Comparison of ENCODE assay signal across 8 cellular contexts in genomic region chr17:72118588-72119279, GRCh38. TPM values are rescaled to one million over a fixed set of nuclear protein-coding genes. Genes with fewer than 3 reads are reported as not detected.
DNase-seq lines count a peak whose midpoint lies in the region; ATAC-seq and TF ChIP-seq lines count a peak whose summit lies in the region.

No MANE protein-coding gene starts in this region.

- no peak for TF ChIP-seq EP300 in neural cell (conservative IDR thresholded peaks at IDR 0.05; ENCODE audit: poor library complexity, severe bottlenecking)

- H3K36me3 Mint-ChIP-seq in stimulated activated naive CD8-positive, alpha-beta T cell treated with anti-CD3 and anti-CD28 coated beads, Interleukin-15, Interleukin-2, amounts not matched to agents 100 ng/mL and 50 ng/mL, for 24 hours (ENCODE audit: low read depth) = no peaks in the 10 kb centered on the region

- H3K9me3 ChIP-seq in neural cell (ENCODE audit: low read length) = peaks cover 10% of the 10 kb centered on the region

- peak; percentile 93 for TF ChIP-seq CTCF in VCaP (conservative IDR thresholded peaks at IDR 0.05)
- peak; percentile 96 for TF ChIP-seq CTCF in fibroblast of villous mesenchyme (IDR thresholded peaks at IDR 0.05; ENCODE audit: insufficient read depth, low read depth, low read length)
- peak; percentile 90 for TF ChIP-seq CTCF in neural cell (IDR thresholded peaks at IDR 0.05; ENCODE audit: poor library complexity, severe bottlenecking)

- no peak overlapping the region for H3K4me3 Mint-ChIP-seq in stimulated activated naive CD8-positive, alpha-beta T cell treated with anti-CD3 and anti-CD28 coated beads, Interleukin-15, Interleukin-2, amounts not matched to agents 100 ng/mL and 50 ng/mL, for 24 hours

- no peaks in the 10 kb centered on the region for H3K36me3 ChIP-seq in neural cell (ENCODE audit: insufficient read depth, low read length)

- peaks cover 76% of the 10 kb centered on the region for H3K27me3 Mint-ChIP-seq in stimulated activated naive CD8-positive, alpha-beta T cell treated with anti-CD3 and anti-CD28 coated beads, Interleukin-15, Interleukin-2, amounts not matched to agents 100 ng/mL and 50 ng/mL, for 24 hours

- no peaks in the 10 kb centered on the region for H4K20me1 ChIP-seq in neural cell (ENCODE audit: insufficient read depth)

- H3K9ac ChIP-seq in neural cell (ENCODE audit: low read length) = no peak overlapping the region

- no peaks in the 10 kb centered on the region for H3K9me2 ChIP-seq in neural cell (ENCODE audit: insufficient read depth, low read length)

- no peak overlapping the region for H3K4me2 ChIP-seq in neural cell (ENCODE audit: low read length)

- no peaks in the 10 kb centered on the region for H3F3A ChIP-seq in neural cell (ENCODE audit: insufficient read depth, low read length, poor library complexity, severe bottlenecking)

- no peak for DNase-seq in stimulated activated naive CD8-positive, alpha-beta T cell treated with anti-CD3 and anti-CD28 coated beads, Interleukin-15, Interleukin-2, amounts not matched to agents 100 U/mL and 50 U/mL, for 24 hours
- DNase-seq in NCI-H1105 treated with DMSO at 0.1 percent for 48 hours (lab: John Stamatoyannopoulos, UW) = peak; percentile 51
- DNase-seq in fibroblast of villous mesenchyme (ENCODE audit: low read depth) = peak; percentile 82
- no peak for DNase-seq in SIG-M5 (lab: John Stamatoyannopoulos, UW)
- DNase-seq in GM19238 (ENCODE audit: insufficient read length, low spot score) = no peak

- peaks cover 18% of the 10 kb centered on the region for H3K79me2 ChIP-seq in neural cell (replicated peaks; ENCODE audit: insufficient read depth, low read length)

- TF ChIP-seq RAD21 in neural cell (conservative IDR thresholded peaks at IDR 0.05) = peak; percentile 95

- peak overlapping the region; percentile 31 for H3K27ac Mint-ChIP-seq in stimulated activated naive CD8-positive, alpha-beta T cell treated with anti-CD3 and anti-CD28 coated beads, Interleukin-15, Interleukin-2, amounts not matched to agents 100 ng/mL and 50 ng/mL, for 24 hours

- no peaks in the 10 kb centered on the region for H3K9me3 Mint-ChIP-seq in stimulated activated naive CD8-positive, alpha-beta T cell treated with anti-CD3 and anti-CD28 coated beads, Interleukin-15, Interleukin-2, amounts not matched to agents 100 ng/mL and 50 ng/mL, for 24 hours

- no peak for ATAC-seq in stimulated activated naive CD8-positive, alpha-beta T cell treated with anti-CD3 and anti-CD28 coated beads, Interleukin-15, Interleukin-2, amounts not matched to agents 100 U/mL and 50 U/mL, for 24 hours

- no peak overlapping the region for H3K4me3 ChIP-seq in fibroblast of villous mesenchyme (ENCODE audit: low read depth, low read length)
- peak overlapping the region; percentile 47 for H3K4me3 ChIP-seq in neural cell (ENCODE audit: low read length)

- H2AFZ ChIP-seq in neural cell (ENCODE audit: low read depth, low read length) = no peak overlapping the region

- peak overlapping the region; percentile 89; the same call in 1 of the 2 replicates for H3K27ac ChIP-seq in VCaP
- no peak overlapping the region for H3K27ac ChIP-seq in neural cell (ENCODE audit: low read length)

- peaks cover 67% of the 10 kb centered on the region for H3K27me3 ChIP-seq in neural cell (ENCODE audit: insufficient read depth, low read depth, low read length)

- peaks cover 3% of the 10 kb centered on the region for H3K4me1 Mint-ChIP-seq in stimulated activated naive CD8-positive, alpha-beta T cell treated with anti-CD3 and anti-CD28 coated beads, Interleukin-15, Interleukin-2, amounts not matched to agents 100 ng/mL and 50 ng/mL, for 24 hours (ENCODE audit: low read depth)

TF ChIP-seq in neural cell, 6 proteins besides CTCF, POLR2A, EP300 and RAD21:
- TF ChIP-seq SMC3 (conservative IDR thresholded peaks at IDR 0.05; ENCODE audit: poor library complexity) = peak; percentile 91
- TF ChIP-seq REST (IDR thresholded peaks at IDR 0.05; ENCODE audit: borderline replicate concordance) = peak; percentile 50
- no peak for TF ChIP-seq MXI1 (conservative IDR thresholded peaks at IDR 0.05; ENCODE audit: poor library complexity, severe bottlenecking)

RNA-seq across cellular contexts. Expression of gene SOX9, which starts 2.1 kb away (rescaled TPM):
- 1.3 and 1.7 TPM in 2 replicates for total RNA-seq in fibroblast of villous mesenchyme
- 0.34 and 0.68 TPM in 2 replicates for polyA plus RNA-seq in neural cell
- 0.73 and 1.3 TPM in 2 replicates for polyA minus RNA-seq in neural cell

Comparison
In these comparisons a context has a peak if more than half of its experiments do, and no peak if none do; other contexts are left out.
1. DNase-seq: peak in NCI-H1105 treated with DMSO at 0.1 percent for 48 hours (single experiment) and fibroblast of villous mesenchyme (single experiment); none in stimulated activated naive CD8-positive, alpha-beta T cell treated with anti-CD3 and anti-CD28 coated beads, Interleukin-15, Interleukin-2, amounts not matched to agents 100 U/mL and 50 U/mL, for 24 hours (single experiment), SIG-M5 (single experiment) and GM19238 (single experiment).
2. Peak in every context shown above with its lines, with median percentiles within 50 percentile points of each other: CTCF ChIP-seq.